9 cellular contexts compared by ENCODE assay signal in the genomic region with DNA sequence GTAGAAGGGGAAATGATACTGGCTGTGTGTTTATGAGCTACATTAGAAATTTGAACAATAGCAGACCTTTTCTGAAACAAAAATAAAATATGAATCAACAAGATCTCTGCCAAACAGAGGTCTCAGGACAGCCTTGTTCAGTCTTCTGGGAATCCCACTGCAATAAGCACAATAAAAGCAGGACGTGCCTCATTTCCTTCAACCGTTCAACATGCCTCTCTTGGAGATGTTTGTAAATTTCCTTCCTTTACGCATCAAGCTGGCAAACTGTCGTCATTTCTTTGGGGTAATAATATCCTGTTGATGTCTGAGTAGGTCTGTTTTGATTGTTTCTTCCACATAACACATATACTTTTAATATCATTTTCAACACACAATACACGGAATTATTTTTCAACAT.
DNase-seq lines count a peak whose midpoint lies in the region; ATAC-seq, FAIRE-seq and TF ChIP-seq lines count a peak whose summit lies in the region.
"Had no signal": no experiment of that assay in that cellular context is flagged by ENCODE, and none has a peak within 500 bp of the region (broad histone marks: within the 10 kb centered on the region; RNA-seq: fewer than 3 reads in every experiment).

No MANE protein-coding gene starts in this region.

- FAIRE-seq in endometrium (lab: Jason Lieb, UNC): peak; percentile 74

- WGBS in prostate gland: 35% methylated on average over 5 of the region's 5 CpGs

- DNase-seq in Ammon's horn (ENCODE audit: low spot score) (peak; percentile 37), MG63 (peak; percentile 52), prostate gland (ENCODE audit: low spot score) (no peak)
- DNase-seq in naive thymus-derived CD4-positive, alpha-beta T cell: no peak
- no peak for DNase-seq in activated CD4-positive, alpha-beta T cell treated with anti-CD3 and anti-CD28 coated beads for 4 hours
- DNase-seq: activated CD8-positive, alpha-beta memory T cell treated with anti-CD3 and anti-CD28 coated beads, Interleukin-2, amount 50 U/mL, for 48 hours had no signal

- H3K27me3 ChIP-seq in MG63 (no peaks in the 10 kb centered on the region), prostate gland (replicated peaks; ENCODE audit: insufficient read depth) (no peaks in the 10 kb centered on the region)
- H3K27me3 ChIP-seq in naive thymus-derived CD4-positive, alpha-beta T cell (ENCODE audit: control insufficient read depth in 2 of 2, insufficient read depth in 2 of 2, low read length in 2 of 2): no peaks in the 10 kb centered on the region

- no peak overlapping the region for H3K27ac ChIP-seq in naive thymus-derived CD4-positive, alpha-beta T cell (ENCODE audit: low read depth, low read length)
- H3K27ac ChIP-seq in prostate gland: peak overlapping the region in 1 of 2 donors; percentile 45

- H3K36me3 Mint-ChIP-seq in naive thymus-derived CD4-positive, alpha-beta T cell: no peaks in the 10 kb centered on the region

- H3K4me1 Mint-ChIP-seq in naive thymus-derived CD4-positive, alpha-beta T cell: no peaks in the 10 kb centered on the region

- H3K4me3 Mint-ChIP-seq in naive thymus-derived CD4-positive, alpha-beta T cell: no peak overlapping the region

- no peaks in the 10 kb centered on the region for H3K9me3 ChIP-seq in MG63
- H3K9me3 ChIP-seq in naive thymus-derived CD4-positive, alpha-beta T cell (ENCODE audit: control insufficient read depth in 2 of 3, low read length in 3 of 3): no peaks in the 10 kb centered on the region
- H3K9me3 ChIP-seq in prostate gland: no peaks in the 10 kb centered on the region

- POLR2A ChIA-PET in naive thymus-derived CD4-positive, alpha-beta T cell (lab: Charles Lee): no interaction called here

- no peak for TF ChIP-seq POLR2A in prostate gland (IDR thresholded peaks at IDR 0.05)

- peak; percentile 34 for ATAC-seq in naive thymus-derived CD4-positive, alpha-beta T cell
- ATAC-seq in HG03045 (IDR thresholded peaks at IDR 0.05; ENCODE audit: unreplicated experiment): no peak
- no peak for ATAC-seq in GM19467 (IDR thresholded peaks at IDR 0.05; ENCODE audit: unreplicated experiment)

- peak overlapping the region; percentile 37 for H3K4me3 ChIP-seq in MG63
- H3K4me3 ChIP-seq in naive thymus-derived CD4-positive, alpha-beta T cell (ENCODE audit: low read length): no peak overlapping the region
- H3K4me3 ChIP-seq in prostate gland: no peak overlapping the region

- no peaks in the 10 kb centered on the region for H3K9me3 Mint-ChIP-seq in naive thymus-derived CD4-positive, alpha-beta T cell

- peaks cover 0 to 4% (median 0%) of the 10 kb centered on the region in 5 donors for H3K27me3 Mint-ChIP-seq in naive thymus-derived CD4-positive, alpha-beta T cell

- H3K27ac Mint-ChIP-seq in naive thymus-derived CD4-positive, alpha-beta T cell: no peak overlapping the region

- intact Hi-C loops in naive thymus-derived CD4-positive, alpha-beta T cell (cut with micrococcal nuclease): no loop called here
- intact Hi-C loops in prostate gland (cut with DNase I): no loop called here

- H3K4me1 ChIP-seq in naive thymus-derived CD4-positive, alpha-beta T cell (ENCODE audit: control insufficient read depth in 2 of 2, insufficient read depth in 2 of 2, low read length in 2 of 2): no peaks in the 10 kb centered on the region
- no peaks in the 10 kb centered on the region for H3K4me1 ChIP-seq in prostate gland (replicated peaks)

- TF ChIP-seq CTCF in prostate gland (IDR thresholded peaks at IDR 0.05): no peak

- CTCF ChIA-PET in naive thymus-derived CD4-positive, alpha-beta T cell (lab: Charles Lee): no interaction called here

- H3K36me3 ChIP-seq in MG63: no peaks in the 10 kb centered on the region
- H3K36me3 ChIP-seq in naive thymus-derived CD4-positive, alpha-beta T cell (ENCODE audit: control insufficient read depth in 2 of 3, insufficient read depth in 3 of 3, low read length in 3 of 3): no peaks in the 10 kb centered on the region
- H3K36me3 ChIP-seq in prostate gland: no peaks in the 10 kb centered on the region

Comparison
In these comparisons a context has a peak if more than half of its experiments do, and no peak if none do; other contexts are left out.
1. DNase-seq: peak in Ammon's horn (single experiment) and MG63 (single experiment); none in naive thymus-derived CD4-positive, alpha-beta T cell (0 of 9), activated CD4-positive, alpha-beta T cell treated with anti-CD3 and anti-CD28 coated beads for 4 hours (0 of 2) and prostate gland (single experiment).